In the genomic region with DNA sequence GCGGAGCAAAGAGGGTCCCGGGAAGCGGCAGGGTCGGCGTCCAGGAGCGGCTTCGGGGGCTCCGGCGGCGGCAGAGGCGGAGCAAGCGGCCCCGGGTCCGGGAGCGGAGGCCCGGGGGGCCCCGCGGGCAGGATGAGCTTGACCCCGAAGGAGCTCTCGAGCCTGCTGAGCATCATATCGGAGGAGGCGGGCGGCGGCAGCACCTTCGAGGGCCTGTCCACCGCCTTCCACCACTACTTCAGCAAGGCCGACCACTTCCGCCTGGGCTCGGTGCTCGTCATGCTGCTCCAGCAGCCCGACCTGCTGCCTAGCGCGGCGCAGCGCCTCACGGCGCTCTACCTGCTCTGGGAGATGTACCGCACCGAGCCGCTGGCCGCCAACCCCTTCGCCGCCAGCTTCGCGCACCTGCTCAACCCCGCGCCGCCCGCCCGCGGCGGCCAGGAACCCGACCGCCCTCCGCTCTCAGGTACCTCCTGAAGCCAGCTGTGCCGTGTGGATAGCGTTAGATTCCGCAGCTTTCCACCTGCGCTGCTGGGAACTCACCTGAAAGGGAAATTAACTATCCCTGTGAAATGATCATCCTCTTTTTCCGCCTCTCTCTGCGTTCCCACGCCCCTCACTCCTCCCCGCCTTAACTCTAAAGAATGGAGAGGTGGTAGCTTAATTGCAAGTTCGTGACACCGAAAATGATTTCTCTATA, we compare ENCODE assay signal across 8 cellular contexts. TPM values are rescaled to one million over a fixed set of nuclear protein-coding genes. Genes with fewer than 3 reads are reported as not detected.
DNase-seq lines count a peak whose midpoint lies in the region; ATAC-seq, FAIRE-seq and TF ChIP-seq lines count a peak whose summit lies in the region.

No MANE protein-coding gene starts in this region.

- TF ChIP-seq POLR2A in gastroesophageal sphincter (IDR thresholded peaks at IDR 0.05) (no peak), thyroid gland (IDR thresholded peaks at IDR 0.05) (no peak)

- no peaks in the 10 kb centered on the region for H3K27me3 ChIP-seq in gastroesophageal sphincter
- no peaks in the 10 kb centered on the region for H3K27me3 ChIP-seq in pancreas
- no peaks in the 10 kb centered on the region for H3K27me3 ChIP-seq in thyroid gland

- peak; percentile 65 for ATAC-seq in HG03432 (IDR thresholded peaks at IDR 0.05; ENCODE audit: unreplicated experiment)
- peak; percentile 70 for ATAC-seq in gastroesophageal sphincter
- ATAC-seq in pancreas: peak; percentile 58 to 76 (median 72)

- TF ChIP-seq CTCF in C4-2B (conservative IDR thresholded peaks at IDR 0.05): no peak
- TF ChIP-seq CTCF in gastroesophageal sphincter (IDR thresholded peaks at IDR 0.05): no peak
- no peak for TF ChIP-seq CTCF in pancreas (IDR thresholded peaks at IDR 0.05)
- no peak for TF ChIP-seq CTCF in thyroid gland (IDR thresholded peaks at IDR 0.05)

- 0 to 6% methylated on average over 6 to 10 of the region's 65 CpGs for WGBS in gastroesophageal sphincter (ENCODE audit: low coverage in 1 of 2), 2 donors
- WGBS in pancreas, 2 donors: 0% methylated on average over 45 to 65 of the region's 65 CpGs
- 0 to 1% methylated on average over 27 to 28 of the region's 65 CpGs for WGBS in thyroid gland, 2 donors

- no peak for TF ChIP-seq EP300 in gastroesophageal sphincter (IDR thresholded peaks at IDR 0.05)

- H3K36me3 ChIP-seq in gastroesophageal sphincter: peaks cover 0 to 7% of the 10 kb centered on the region in 2 donors
- peaks cover 0 to 2% (median 0%) of the 10 kb centered on the region in 3 donors for H3K36me3 ChIP-seq in pancreas
- no peaks in the 10 kb centered on the region for H3K36me3 ChIP-seq in thyroid gland

- H3K4me1 ChIP-seq in gastroesophageal sphincter: peaks cover 0 to 44% (median 15%) of the 10 kb centered on the region in 3 donors
- peaks cover 0 to 22% (median 19%) of the 10 kb centered on the region in 3 donors for H3K4me1 ChIP-seq in pancreas
- peaks cover 19 to 24% of the 10 kb centered on the region in 2 donors for H3K4me1 ChIP-seq in thyroid gland

- H3K27ac ChIP-seq in C4-2B (peak overlapping the region; percentile 97), gastroesophageal sphincter (peak overlapping the region; percentile 76 to 97 (median 94)), pancreas (peak overlapping the region; percentile 92 to 99 (median 96)), thyroid gland (peak overlapping the region; percentile 55 to 96 (median 92))

- no peak for FAIRE-seq in GM19239 (lab: Jason Lieb, UNC)
- FAIRE-seq in pancreas (lab: Jason Lieb, UNC): no peak

- H3K9me3 ChIP-seq in gastroesophageal sphincter (no peaks in the 10 kb centered on the region), pancreas (no peaks in the 10 kb centered on the region), thyroid gland (no peaks in the 10 kb centered on the region)

- intact Hi-C loops in pancreas (cut with DNase I) (no loop called here), thyroid gland (cut with DNase I) (loop anchor here (10.0 kb wide), 1 partner anchor 98 kb away; a partner anchor contains a TSS)

- DNase-seq in GM19239 (ENCODE audit: insufficient read length, low spot score) (peak; percentile 41), OCI-M1 (lab: John Stamatoyannopoulos, UW) (peak; percentile 39), pancreas (peak; percentile 71 to 92 (median 79)), thyroid gland (peak; percentile 70 to 73)
- peak; percentile 65 for DNase-seq in activated T-helper 9 cell treated with anti-CD3 and anti-CD28 coated beads, Interleukin-2, amount 50 U/mL, for 16 hours (ENCODE audit: low read depth)

- peak overlapping the region; percentile 80 to 100 for H3K4me3 ChIP-seq in gastroesophageal sphincter
- H3K4me3 ChIP-seq in pancreas: peak overlapping the region; percentile 90 to 100 (median 100)
- H3K4me3 ChIP-seq in thyroid gland (replicated peaks in 1 of 3): peak overlapping the region; percentile 39 to 100 (median 98)

RNA-seq across cellular contexts. Expression of a gene that starts 0.5 kb away (rescaled TPM):
- total RNA-seq in gastroesophageal sphincter (10 to 100 TPM; 26.8 to 36.7 (median 27.8) TPM), pancreas (10 to 100 TPM; 15.4 to 25.4 (median 17.6) TPM), thyroid gland (10 to 100 TPM; 27.5 to 41.6 (median 37.4) TPM)
- 10 to 100 TPM; 10.2 to 20.3 TPM for polyA plus RNA-seq in pancreas

RNA-seq across cellular contexts. Expression of a gene that starts 55.3 kb away (rescaled TPM):
- total RNA-seq in gastroesophageal sphincter (10 to 100 TPM; 29.0 to 78.6 (median 44.4) TPM), pancreas (10 to 100 TPM; 18.8 to 36.9 (median 24.5) TPM), thyroid gland (10 to 100 TPM; 49.5 to 95.6 (median 68.5) TPM)
- polyA plus RNA-seq in pancreas: 10 to 100 TPM; 24.3 to 27.1 TPM

Comparison
In these comparisons a context has a peak if more than half of its experiments do, and no peak if none do; other contexts are left out.
1. Peak in every context shown above with its lines: DNase-seq, ATAC-seq, H3K4me3 ChIP-seq and H3K27ac ChIP-seq.